In genomic region chr17:7781467-7781866, GRCh38 we compare ENCODE assay signal across 15 cellular contexts. TPM values are rescaled to one million over a fixed set of nuclear protein-coding genes. Genes with fewer than 3 reads are reported as not detected.
DNase-seq lines count a peak whose midpoint lies in the region; ATAC-seq, FAIRE-seq and TF ChIP-seq lines count a peak whose summit lies in the region.
"Had no signal": no experiment of that assay in that cellular context is flagged by ENCODE, and none has a peak within 500 bp of the region (broad histone marks: within the 10 kb centered on the region; RNA-seq: fewer than 3 reads in every experiment).

No MANE protein-coding gene starts in this region.

- TF ChIP-seq EP300 in upper lobe of left lung (IDR thresholded peaks at IDR 0.05), result peak in 1 of 4 donors; percentile 47

- no peaks in the 10 kb centered on the region for H3K27me3 ChIP-seq in upper lobe of left lung

- WGBS in upper lobe of left lung, 2 donors, result 61 to 62% methylated on average over 6 of the region's 6 CpGs

- H3K4me3 ChIP-seq in epithelial cell of proximal tubule (ENCODE audit: low read depth, low read length), result no peak overlapping the region
- no peak overlapping the region for H3K4me3 ChIP-seq in upper lobe of left lung
- H3K4me3 ChIP-seq: GM23338 had no signal

- peak; percentile 45 for DNase-seq in GM18507 (ENCODE audit: extremely low spot score, insufficient read length, low read depth)
- DNase-seq in epithelial cell of proximal tubule (ENCODE audit: low read depth), result peak; percentile 75
- DNase-seq in upper lobe of left lung, result peak in 1 of 2 donors; percentile 72
- no peak for DNase-seq in head of caudate nucleus
- DNase-seq in NCI-H774 (lab: John Stamatoyannopoulos, UW), result no peak
- DNase-seq: activated CD4-positive, alpha-beta memory T cell treated with anti-CD3 and anti-CD28 coated beads, Interleukin-2, amount 10 ng/mL, durations not matched to agents 7 days and 5 days; caudate nucleus; glutamatergic neuron; NCI-H2107; nephron progenitor cell; SIG-M5 had no signal

- no peak for TF ChIP-seq POLR2A in upper lobe of left lung (IDR thresholded peaks at IDR 0.05)

- TF ChIP-seq CTCF in epithelial cell of proximal tubule (conservative IDR thresholded peaks at IDR 0.05; ENCODE audit: low read depth, low read length), result no peak
- TF ChIP-seq CTCF in upper lobe of left lung (IDR thresholded peaks at IDR 0.05), result no peak

- FAIRE-seq in GM18507 (lab: Jason Lieb, UNC), result peak; percentile 89

- ATAC-seq in HG03135 (IDR thresholded peaks at IDR 0.05; ENCODE audit: unreplicated experiment) (peak; percentile 57), upper lobe of left lung (ENCODE audit: low FRiP score in 2 of 2) (peak; percentile 38 to 86), GM18909 (IDR thresholded peaks at IDR 0.05; ENCODE audit: poor library complexity, unreplicated experiment) (no peak)
- ATAC-seq: GM23338, left lobe of liver had no signal

- intact Hi-C loops in head of caudate nucleus (cut with DNase I), result no loop called here

- peaks cover 0 to 9% (median 3%) of the 10 kb centered on the region in 4 donors for H3K4me1 ChIP-seq in upper lobe of left lung

- H3K27ac ChIP-seq in upper lobe of left lung, result no peak overlapping the region

- H3K9me3 ChIP-seq in upper lobe of left lung, result no peaks in the 10 kb centered on the region

- H3K36me3 ChIP-seq in upper lobe of left lung, result no peaks in the 10 kb centered on the region

RNA-seq across cellular contexts. Expression of gene KDM6B, which starts 52.5 kb away (rescaled TPM):
- total RNA-seq in epithelial cell of proximal tubule (1.9 and 2.7 TPM in 2 replicates), upper lobe of left lung (10 to 100 TPM; 17.5 to 68.0 (median 42.2) TPM)

Comparison
In these comparisons a context has a peak if more than half of its experiments do, and no peak if none do; other contexts are left out.
1. DNase-seq: peak in GM18507 (single experiment) and epithelial cell of proximal tubule (single experiment); none in head of caudate nucleus (0 of 42) and NCI-H774 (single experiment).